In the genomic region with DNA sequence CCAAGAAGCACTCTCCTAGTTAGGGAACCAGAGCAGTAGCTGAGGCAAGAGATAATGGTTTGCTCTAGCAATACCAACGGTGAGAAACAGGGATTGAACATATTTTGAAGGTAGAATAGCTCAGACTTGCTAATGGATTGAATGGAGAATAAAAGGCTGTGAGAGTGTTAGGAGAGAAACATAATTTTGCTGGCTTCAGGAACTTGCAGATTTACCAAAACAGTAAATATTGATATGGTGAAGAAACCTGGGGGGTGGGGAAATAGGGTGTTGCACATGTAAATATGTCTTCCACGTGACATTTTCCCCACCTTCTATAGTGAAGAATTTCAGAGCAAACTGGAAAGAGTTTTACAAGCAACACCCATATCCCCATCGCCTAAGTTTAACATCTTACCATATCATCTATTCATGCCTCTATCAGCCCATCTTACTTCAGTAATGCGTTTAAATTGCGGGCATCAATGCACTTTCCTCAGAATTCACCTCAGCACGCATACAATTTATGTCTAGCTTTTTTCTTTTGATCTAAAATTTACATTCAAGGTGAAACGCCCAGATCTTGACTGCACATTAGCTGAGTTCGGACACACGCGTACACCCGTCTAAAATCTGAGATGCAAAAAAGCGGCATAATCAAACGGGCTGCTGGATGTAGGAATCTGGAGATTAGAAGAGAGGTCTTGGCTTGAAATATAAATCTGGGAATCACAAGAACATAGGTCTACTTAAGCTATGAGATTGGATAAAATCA, we compare ENCODE assay signal across 8 cellular contexts. TPM values are rescaled to one million over a fixed set of nuclear protein-coding genes. Genes with fewer than 3 reads are reported as not detected.
DNase-seq lines count a peak whose midpoint lies in the region; ATAC-seq, FAIRE-seq and TF ChIP-seq lines count a peak whose summit lies in the region.

No MANE protein-coding gene starts in this region.

- H3K14ac ChIP-seq in IMR-90 (replicated peaks; ENCODE audit: low read depth, low read length), result peak overlapping the region; percentile 14; the same call in 1 of the 2 replicates

- FAIRE-seq in frontal cortex (lab: Jason Lieb, UNC), result no peak

- peak overlapping the region; percentile 6 for H3K23ac ChIP-seq in IMR-90 (ENCODE audit: low read depth, low read length)

- TF ChIP-seq CTCF in BE2C (IDR thresholded peaks at IDR 0.05; ENCODE audit: low read depth, low read length), result no peak
- TF ChIP-seq CTCF in IMR-90 (conservative IDR thresholded peaks at IDR 0.05; ENCODE audit: low read depth, low read length), result no peak
- TF ChIP-seq CTCF in natural killer cell (IDR thresholded peaks at IDR 0.05), result no peak
- TF ChIP-seq CTCF in GM10266 (IDR thresholded peaks at IDR 0.05; ENCODE audit: control insufficient read depth, insufficient read depth, low read depth, missing control alignments), result no peak

- no peak overlapping the region for H2BK20ac ChIP-seq in IMR-90 (ENCODE audit: low read depth, low read length)

- H2AFZ ChIP-seq in IMR-90 (replicated peaks; ENCODE audit: low read length, poor library complexity), result peak overlapping the region; percentile 56

- no peak for TF ChIP-seq RAD21 in IMR-90 (IDR thresholded peaks at IDR 0.05; ENCODE audit: low read length)

- no peaks in the 10 kb centered on the region for H3K9me3 Mint-ChIP-seq in natural killer cell

- peak overlapping the region; percentile 96 for H3K4me3 Mint-ChIP-seq in natural killer cell

- H2BK15ac ChIP-seq in IMR-90 (ENCODE audit: low read depth, low read length), result no peak overlapping the region; the same call in 2 of the 3 replicates

- H4K20me1 ChIP-seq in IMR-90 (ENCODE audit: insufficient read depth, low read length), result peaks cover 29% of the 10 kb centered on the region

- dilution Hi-C loops in IMR-90 (cut with HindIII; ENCODE audit: low sequenced_read_pairs, unreplicated experiment), result no loop called here

- H3K4ac ChIP-seq in IMR-90 (ENCODE audit: low read depth, low read length), result no peak overlapping the region

- WGBS in IMR-90 (ENCODE audit: extremely low coverage in 2 of 2, insufficient read length in 1 of 2), 2 experiments, result 37% methylated on average over 8 of the region's 13 CpGs; no CpG with 5 or more reads in 1 of the 2 experiments

- no peak overlapping the region for H2BK5ac ChIP-seq in IMR-90 (ENCODE audit: low read depth, low read length, poor library complexity, severe bottlenecking)

- H2AK5ac ChIP-seq in IMR-90 (ENCODE audit: low read depth, low read length), result no peak overlapping the region

- H3K79me1 ChIP-seq in IMR-90 (ENCODE audit: low read depth in 1 of 2, low read length in 2 of 2), result peaks cover 9 to 28% of the 10 kb centered on the region in 2 experiments; a peak in 3 of 4 replicates

- no peak for TF ChIP-seq POLR2A in IMR-90 (IDR thresholded peaks at IDR 0.05; ENCODE audit: low read depth, low read length)

- H4K91ac ChIP-seq in IMR-90 (ENCODE audit: insufficient read depth, low read depth, low read length), result no peak overlapping the region

- H3K4me1 Mint-ChIP-seq in natural killer cell, result peaks cover 19 to 26% of the 10 kb centered on the region in 2 donors

- in situ Hi-C loops in IMR-90 (cut with MboI; ENCODE audit: low sequenced_read_pairs), result no loop called here

- CTCF ChIA-PET in IMR-90 (lab: Yijun Ruan, JAX), result no interaction called here

- peak overlapping the region; percentile 66 for H3K4me2 ChIP-seq in IMR-90 (ENCODE audit: low read depth, low read length)

- no peaks in the 10 kb centered on the region for H3K4me1 ChIP-seq in BE2C
- peaks cover 11% of the 10 kb centered on the region for H3K4me1 ChIP-seq in IMR-90 (ENCODE audit: control insufficient read depth, insufficient read depth, low read length)

- no peak overlapping the region for H3K56ac ChIP-seq in IMR-90 (ENCODE audit: extremely low read depth, insufficient read depth, low read length)

- H3K9me1 ChIP-seq in IMR-90 (ENCODE audit: insufficient read depth, low read length), result peaks cover 3% of the 10 kb centered on the region; the same call in 1 of the 2 replicates

- peak overlapping the region; percentile 10; the same call in 1 of the 2 replicates for H2BK120ac ChIP-seq in IMR-90 (ENCODE audit: low read depth, low read length)

- no peaks in the 10 kb centered on the region for H3K36me3 ChIP-seq in BE2C
- H3K36me3 ChIP-seq in IMR-90 (ENCODE audit: control insufficient read depth, insufficient read depth, low read length), result no peaks in the 10 kb centered on the region; the same call in 1 of the 2 replicates

- H3K27me3 ChIP-seq in BE2C (no peaks in the 10 kb centered on the region), IMR-90 (ENCODE audit: control insufficient read depth, insufficient read depth, low read length) (no peaks in the 10 kb centered on the region)

- DNase-seq in BE2C (no peak), IMR-90 (no peak), cerebellum (ENCODE audit: low spot score) (peak; percentile 26), natural killer cell (no peak), GM10266 (ENCODE audit: extremely low spot score) (no peak), frontal cortex (ENCODE audit: low spot score in 2 of 2) (no peak)
- no peak for DNase-seq in activated CD8-positive, alpha-beta memory T cell treated with anti-CD3 and anti-CD28 coated beads, Interleukin-2, amount 50 U/mL, for 48 hours

- intact Hi-C loops in IMR-90 (cut with micrococcal nuclease), result loop anchor here (10.0 kb wide), 1 partner anchor 659 kb away; no protein-coding TSS in a partner anchor
- intact Hi-C loops in natural killer cell (cut with micrococcal nuclease), result loop anchor here (10.0 kb wide), 1 partner anchor 139 kb away; the partner anchor contains the start of gene UBE2E1

- ATAC-seq in IMR-90 (ENCODE audit: low read depth), result no peak
- ATAC-seq in natural killer cell, result no peak
- no peak for ATAC-seq in HG02973 (IDR thresholded peaks at IDR 0.05; ENCODE audit: unreplicated experiment)

- peak overlapping the region; percentile 92 to 97 for H3K27ac Mint-ChIP-seq in natural killer cell

- H3K36me3 Mint-ChIP-seq in natural killer cell, result no peaks in the 10 kb centered on the region

- no peak overlapping the region for H3K18ac ChIP-seq in IMR-90 (ENCODE audit: low read depth, low read length)

- POLR2A ChIA-PET in IMR-90 (lab: Charles Lee; ENCODE audit: unreplicated experiment), result interaction anchor here (0.5 kb wide), 1 partner anchor 69 kb away, joined by 3 read pairs; no protein-coding TSS in a partner anchor

- H3K9me3 ChIP-seq in BE2C, result no peaks in the 10 kb centered on the region
- H3K9me3 ChIP-seq in IMR-90 (ENCODE audit: control insufficient read depth, insufficient read depth, low read length), result no peaks in the 10 kb centered on the region

- no peak overlapping the region; a peak in 1 of 4 replicates for H4K8ac ChIP-seq in IMR-90 (ENCODE audit: low read depth in 2 of 2, low read length in 2 of 2)

- H3K9ac ChIP-seq in IMR-90 (ENCODE audit: low read depth, low read length), result peak overlapping the region; percentile 85; the same call in 1 of the 2 replicates

- H3K4me3 ChIP-seq in BE2C (ENCODE audit: low read depth, low read length), result peak overlapping the region; percentile 64
- H3K4me3 ChIP-seq in IMR-90 (ENCODE audit: insufficient read depth, low read depth, low read length), result peak overlapping the region; percentile 93

- no peaks in the 10 kb centered on the region for H3K27me3 Mint-ChIP-seq in natural killer cell (ENCODE audit: low read depth in 2 of 2)

- peak overlapping the region; percentile 84; the same call in 1 of the 2 replicates for H3K27ac ChIP-seq in IMR-90 (ENCODE audit: insufficient read depth, low read length)

- no peak overlapping the region for H2AK9ac ChIP-seq in IMR-90 (replicated peaks; ENCODE audit: low read depth, low read length, poor library complexity)

- H4K5ac ChIP-seq in IMR-90 (ENCODE audit: low read depth, low read length), result no peak overlapping the region

- BruUV-seq in IMR-90 (replicated peaks; lab: Mats Ljungman, UMichigan), result no TSS peak

TF ChIP-seq in IMR-90, 13 proteins besides CTCF, POLR2A, EP300 and RAD21 (continues in another document):
- TF ChIP-seq CEBPB (IDR thresholded peaks at IDR 0.05; ENCODE audit: low read depth, low read length) (no peak), MAZ (IDR thresholded peaks at IDR 0.05; ENCODE audit: borderline replicate concordance, low read depth, low read length) (no peak), RFX5 (IDR thresholded peaks at IDR 0.05; ENCODE audit: low read depth, low read length) (no peak), NFE2L2 (IDR thresholded peaks at IDR 0.05; ENCODE audit: low read depth, low read length) (no peak), BHLHE40 (IDR thresholded peaks at IDR 0.05; ENCODE audit: low read depth, low read length) (no peak), CHD1 (IDR thresholded peaks at IDR 0.05; ENCODE audit: low read depth, low read length) (no peak)

RNA-seq across cellular contexts. Expression of gene NR1D2, which starts 0.9 kb away (rescaled TPM):
- 7.8 TPM for polyA plus RNA-seq in BE2C (2012; ENCODE audit: insufficient read depth, insufficient read length, low read depth)
- total RNA-seq in IMR-90 (2012; rRNA removed), result 41.0 and 46.1 TPM in 2 replicates
- 7.5 and 8.1 TPM in 2 replicates for polyA plus RNA-seq in IMR-90 (2012; rRNA removed)
- 1.7 and 2.1 TPM in 2 replicates for polyA plus RNA-seq in IMR-90 (2012; cell fraction: cytosol; rRNA removed)
- polyA plus RNA-seq in IMR-90 (2012; cell fraction: nucleus; rRNA removed; ENCODE audit: low replicate concordance), result 0.62 and 8.5 TPM in 2 replicates
- 24.0 TPM for total RNA-seq in cerebellum
- total RNA-seq in natural killer cell, result 10 to 100 TPM; 72.5 to 94.2 (median 92.1) TPM
- total RNA-seq in frontal cortex, result 39.5 TPM

RNA-seq across cellular contexts. Expression of gene RPL15, which starts 27.3 kb away (rescaled TPM):
- 821 TPM for polyA plus RNA-seq in BE2C (2012; ENCODE audit: insufficient read depth, insufficient read length, low read depth)
- total RNA-seq in IMR-90 (2012; rRNA removed) (1,419 and 2,730 TPM in 2 replicates), cerebellum (1,353 TPM), natural killer cell (1,000 to 10,000 TPM; 1,116 to 1,338 (median 1,291) TPM), frontal cortex (2,462 TPM)
- polyA plus RNA-seq in IMR-90 (2012; rRNA removed), result 4,701 and 5,087 TPM in 2 replicates
- 2,854 and 3,719 TPM in 2 replicates for polyA plus RNA-seq in IMR-90 (2012; cell fraction: cytosol; rRNA removed)
- polyA plus RNA-seq in IMR-90 (2012; cell fraction: nucleus; rRNA removed; ENCODE audit: low replicate concordance), result 1,256 and 2,197 TPM in 2 replicates

RNA-seq across cellular contexts. Expression of gene NKIRAS1, which starts 27.4 kb away (rescaled TPM):
- polyA plus RNA-seq in BE2C (2012; ENCODE audit: insufficient read depth, insufficient read length, low read depth), result 5.8 TPM
- total RNA-seq in IMR-90 (2012; rRNA removed) (6.8 and 16.1 TPM in 2 replicates), cerebellum (23.5 TPM), natural killer cell (1 to 10 TPM; 2.2 to 3.3 (median 2.8) TPM), frontal cortex (45.7 TPM)
- polyA plus RNA-seq in IMR-90 (2012; rRNA removed), result 5.6 and 6.1 TPM in 2 replicates
- polyA plus RNA-seq in IMR-90 (2012; cell fraction: cytosol; rRNA removed), result 2.4 and 3.6 TPM in 2 replicates
- polyA plus RNA-seq in IMR-90 (2012; cell fraction: nucleus; rRNA removed; ENCODE audit: low replicate concordance), result 1.0 and 3.0 TPM in 2 replicates
